8 cellular contexts compared by ENCODE assay signal in the genomic region with DNA sequence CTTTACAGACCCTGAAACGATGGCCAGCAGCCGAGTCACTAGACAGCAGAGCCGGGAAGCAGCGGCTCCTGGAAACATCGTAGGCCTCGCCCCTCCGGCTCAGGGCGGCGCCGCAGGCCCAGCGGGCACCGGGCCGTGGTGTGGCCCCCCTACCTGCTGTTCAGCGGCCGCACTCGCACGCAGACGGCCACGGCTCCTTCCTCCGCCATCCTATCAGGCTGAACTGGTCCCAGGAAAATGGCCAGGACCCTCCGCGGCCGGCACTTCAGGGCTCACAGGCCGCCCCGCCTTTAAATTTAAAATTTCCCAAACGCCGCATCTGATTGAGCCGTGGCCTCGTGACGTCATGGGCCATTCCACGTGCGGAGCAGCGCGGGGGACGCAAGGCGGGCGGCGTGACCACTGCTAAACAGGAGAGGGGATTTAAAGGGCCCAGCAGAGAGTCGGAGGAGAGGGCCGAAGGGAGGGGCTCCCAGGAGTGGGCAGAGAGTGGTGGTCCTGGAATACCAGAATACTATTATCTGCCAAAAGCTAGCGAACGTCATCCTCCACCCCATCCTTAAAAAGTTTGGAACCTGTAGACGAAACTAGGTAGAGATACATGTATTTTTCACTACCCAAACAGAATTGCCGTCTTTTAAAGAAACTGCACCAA. TPM values are rescaled to one million over a fixed set of nuclear protein-coding genes. Genes with fewer than 3 reads are reported as not detected.
DNase-seq lines count a peak whose midpoint lies in the region; ATAC-seq and TF ChIP-seq lines count a peak whose summit lies in the region.

A gene with protein sequence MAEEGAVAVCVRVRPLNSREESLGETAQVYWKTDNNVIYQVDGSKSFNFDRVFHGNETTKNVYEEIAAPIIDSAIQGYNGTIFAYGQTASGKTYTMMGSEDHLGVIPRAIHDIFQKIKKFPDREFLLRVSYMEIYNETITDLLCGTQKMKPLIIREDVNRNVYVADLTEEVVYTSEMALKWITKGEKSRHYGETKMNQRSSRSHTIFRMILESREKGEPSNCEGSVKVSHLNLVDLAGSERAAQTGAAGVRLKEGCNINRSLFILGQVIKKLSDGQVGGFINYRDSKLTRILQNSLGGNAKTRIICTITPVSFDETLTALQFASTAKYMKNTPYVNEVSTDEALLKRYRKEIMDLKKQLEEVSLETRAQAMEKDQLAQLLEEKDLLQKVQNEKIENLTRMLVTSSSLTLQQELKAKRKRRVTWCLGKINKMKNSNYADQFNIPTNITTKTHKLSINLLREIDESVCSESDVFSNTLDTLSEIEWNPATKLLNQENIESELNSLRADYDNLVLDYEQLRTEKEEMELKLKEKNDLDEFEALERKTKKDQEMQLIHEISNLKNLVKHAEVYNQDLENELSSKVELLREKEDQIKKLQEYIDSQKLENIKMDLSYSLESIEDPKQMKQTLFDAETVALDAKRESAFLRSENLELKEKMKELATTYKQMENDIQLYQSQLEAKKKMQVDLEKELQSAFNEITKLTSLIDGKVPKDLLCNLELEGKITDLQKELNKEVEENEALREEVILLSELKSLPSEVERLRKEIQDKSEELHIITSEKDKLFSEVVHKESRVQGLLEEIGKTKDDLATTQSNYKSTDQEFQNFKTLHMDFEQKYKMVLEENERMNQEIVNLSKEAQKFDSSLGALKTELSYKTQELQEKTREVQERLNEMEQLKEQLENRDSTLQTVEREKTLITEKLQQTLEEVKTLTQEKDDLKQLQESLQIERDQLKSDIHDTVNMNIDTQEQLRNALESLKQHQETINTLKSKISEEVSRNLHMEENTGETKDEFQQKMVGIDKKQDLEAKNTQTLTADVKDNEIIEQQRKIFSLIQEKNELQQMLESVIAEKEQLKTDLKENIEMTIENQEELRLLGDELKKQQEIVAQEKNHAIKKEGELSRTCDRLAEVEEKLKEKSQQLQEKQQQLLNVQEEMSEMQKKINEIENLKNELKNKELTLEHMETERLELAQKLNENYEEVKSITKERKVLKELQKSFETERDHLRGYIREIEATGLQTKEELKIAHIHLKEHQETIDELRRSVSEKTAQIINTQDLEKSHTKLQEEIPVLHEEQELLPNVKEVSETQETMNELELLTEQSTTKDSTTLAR (N-terminal part only) (minus strand): TSS at position 233 of the 655 bp plus-strand sequence. CDS start 24 bp downstream, at position 209.

- H3K23ac ChIP-seq in IMR-90 (ENCODE audit: low read depth, low read length) = peak within 1 kb of the TSS; percentile 85

- peak within 1 kb of the TSS; percentile 78 for H3K4ac ChIP-seq in IMR-90 (ENCODE audit: low read depth, low read length)

- peak within 1 kb of the TSS; percentile 95 for H2BK120ac ChIP-seq in IMR-90 (ENCODE audit: low read depth, low read length)

- peaks cover 16% of the 10 kb centered on the region in 2 experiments for H3K79me1 ChIP-seq in IMR-90 (ENCODE audit: low read depth in 1 of 2, low read length in 2 of 2)

- no peaks in the 10 kb centered on the region for H3F3A ChIP-seq in PC-9 (ENCODE audit: insufficient read depth, low read depth)

- no peak within 1 kb of the TSS for H2AK5ac ChIP-seq in IMR-90 (ENCODE audit: low read depth, low read length)

- peak within 1 kb of the TSS; percentile 86 for H2AK9ac ChIP-seq in IMR-90 (replicated peaks; ENCODE audit: low read depth, low read length, poor library complexity)

- CTCF ChIA-PET in IMR-90 (lab: Yijun Ruan, JAX) = no interaction called here
- CTCF ChIA-PET in PC-9 (lab: Charles Lee) = no interaction called here

- peak within 1 kb of the TSS; percentile 88; the same call in 1 of the 2 replicates for H3K56ac ChIP-seq in IMR-90 (ENCODE audit: extremely low read depth, insufficient read depth, low read length)

- H3K9me2 ChIP-seq in PC-9 (ENCODE audit: insufficient read depth) = no peaks in the 10 kb centered on the region

- H3K4me2 ChIP-seq in IMR-90 (ENCODE audit: low read depth, low read length) (peak within 1 kb of the TSS; percentile 96), PC-9 (peak within 1 kb of the TSS; percentile 86)

- BruUV-seq in IMR-90 (replicated peaks; lab: Mats Ljungman, UMichigan) (no TSS peak), PC-9 (replicated peaks; lab: Mats Ljungman, UMichigan) (no TSS peak)

- no peak for TF ChIP-seq POLR2A in IMR-90 (IDR thresholded peaks at IDR 0.05; ENCODE audit: low read depth, low read length)
- TF ChIP-seq POLR2A in esophagus squamous epithelium (IDR thresholded peaks at IDR 0.05) = no peak

- dilution Hi-C loops in IMR-90 (cut with HindIII; ENCODE audit: low sequenced_read_pairs, unreplicated experiment) = no loop called here

- intact Hi-C loops in IMR-90 (cut with micrococcal nuclease) = no loop called here
- intact Hi-C loops in PC-9 (cut with micrococcal nuclease; ENCODE audit: unreplicated experiment) = no loop called here
- intact Hi-C loops in esophagus squamous epithelium (cut with DNase I) = no loop called here

- H3K27ac ChIP-seq in IMR-90 (ENCODE audit: insufficient read depth, low read length) = peak within 1 kb of the TSS; percentile 87
- H3K27ac ChIP-seq in PC-9 = peak within 1 kb of the TSS; percentile 47
- peak within 1 kb of the TSS; percentile 75 to 93 (median 86) for H3K27ac ChIP-seq in esophagus squamous epithelium

- H2AFZ ChIP-seq in IMR-90 (replicated peaks; ENCODE audit: low read length, poor library complexity) (peak within 1 kb of the TSS; percentile 99), PC-9 (peak within 1 kb of the TSS; percentile 93)

- peak within 1 kb of the TSS; percentile 66 for H4K5ac ChIP-seq in IMR-90 (ENCODE audit: low read depth, low read length)

- ATAC-seq in GM21529 (IDR thresholded peaks at IDR 0.05; ENCODE audit: unreplicated experiment) (peak; percentile 94), IMR-90 (ENCODE audit: low read depth) (peak; percentile 93)

- H3K18ac ChIP-seq in IMR-90 (ENCODE audit: low read depth, low read length) = peak within 1 kb of the TSS; percentile 81

- H3K9me3 ChIP-seq in IMR-90 (ENCODE audit: control insufficient read depth, insufficient read depth, low read length) = no peaks in the 10 kb centered on the region
- no peaks in the 10 kb centered on the region for H3K9me3 ChIP-seq in PC-9 (ENCODE audit: insufficient read depth, low read depth)
- no peaks in the 10 kb centered on the region for H3K9me3 ChIP-seq in esophagus squamous epithelium

- H2BK20ac ChIP-seq in IMR-90 (ENCODE audit: low read depth, low read length) = peak within 1 kb of the TSS; percentile 73

- H4K91ac ChIP-seq in IMR-90 (ENCODE audit: insufficient read depth, low read depth, low read length) = peak within 1 kb of the TSS; percentile 88

- no peaks in the 10 kb centered on the region for H3K27me3 ChIP-seq in IMR-90 (ENCODE audit: control insufficient read depth, insufficient read depth, low read length)
- no peaks in the 10 kb centered on the region for H3K27me3 ChIP-seq in PC-9 (ENCODE audit: insufficient read depth, low read depth)
- H3K27me3 ChIP-seq in esophagus squamous epithelium = peaks cover 0 to 6% (median 0%) of the 10 kb centered on the region in 4 donors

- peak within 1 kb of the TSS; percentile 30 to 96 for H4K8ac ChIP-seq in IMR-90 (ENCODE audit: low read depth in 2 of 2, low read length in 2 of 2)

- H4K20me1 ChIP-seq in IMR-90 (ENCODE audit: insufficient read depth, low read length) = no peaks in the 10 kb centered on the region
- no peaks in the 10 kb centered on the region for H4K20me1 ChIP-seq in PC-9 (ENCODE audit: insufficient read depth)

- DNase-seq in DMS153 treated with DMSO at 0.1 percent for 48 hours (lab: John Stamatoyannopoulos, UW; ENCODE audit: unreplicated experiment) (peak; percentile 68), IMR-90 (peak; percentile 82), PC-9 (peak; percentile 54 to 78), activated T-cell treated with anti-CD3 and anti-CD28 coated beads for 48 hours (ENCODE audit: low read depth) (peak; percentile 83), esophagus squamous epithelium (lab: John Stamatoyannopoulos, UW) (peak; percentile 27), myocyte (ENCODE audit: low read depth) (peak; percentile 94)
- peak; percentile 65 to 73 for DNase-seq in stimulated activated CD8-positive, alpha-beta memory T cell treated with anti-CD3 and anti-CD28 coated beads, Interleukin-7, amount 100 ng/mL, for 4 hours (ENCODE audit: low read depth in 2 of 2)

- TF ChIP-seq RAD21 in IMR-90 (IDR thresholded peaks at IDR 0.05; ENCODE audit: low read length) = no peak

- peak within 1 kb of the TSS; percentile 75 for H2BK5ac ChIP-seq in IMR-90 (ENCODE audit: low read depth, low read length, poor library complexity, severe bottlenecking)

- peak within 1 kb of the TSS; percentile 78 for H3K9ac ChIP-seq in IMR-90 (ENCODE audit: low read depth, low read length)

- no peaks in the 10 kb centered on the region for H3K9me1 ChIP-seq in IMR-90 (ENCODE audit: insufficient read depth, low read length)

- 2% methylated on average over 10 of the region's 44 CpGs; no CpG with 5 or more reads in 1 of the 2 experiments for WGBS in IMR-90 (ENCODE audit: extremely low coverage in 2 of 2, insufficient read length in 1 of 2), 2 experiments
- WGBS in esophagus squamous epithelium, 2 donors = 0% methylated on average over 9 to 10 of the region's 44 CpGs

- peaks cover 16% of the 10 kb centered on the region for H3K79me2 ChIP-seq in PC-9 (ENCODE audit: low read depth)

- TF ChIP-seq CTCF in IMR-90 (conservative IDR thresholded peaks at IDR 0.05; ENCODE audit: low read depth, low read length) = no peak
- TF ChIP-seq CTCF in PC-9 (conservative IDR thresholded peaks at IDR 0.05) = no peak
- TF ChIP-seq CTCF in esophagus squamous epithelium (IDR thresholded peaks at IDR 0.05) = peak in 1 of 6 experiments; percentile 6

- POLR2A ChIA-PET in IMR-90 (lab: Charles Lee; ENCODE audit: unreplicated experiment) (no interaction called here), PC-9 (lab: Charles Lee; ENCODE audit: unreplicated experiment) (no interaction called here)

- H3K4me1 ChIP-seq in IMR-90 (ENCODE audit: control insufficient read depth, insufficient read depth, low read length) (no peaks in the 10 kb centered on the region), PC-9 (replicated peaks; ENCODE audit: insufficient read depth) (0 out of 2 replicates have a peak, but pooled peaks cover 8% of the 10 kb centered on the region), esophagus squamous epithelium (peaks cover 0 to 19% (median 6%) of the 10 kb centered on the region in 3 donors)

- peak within 1 kb of the TSS; percentile 8; the same call in 1 of the 3 replicates for H2BK15ac ChIP-seq in IMR-90 (ENCODE audit: low read depth, low read length)

- H3K14ac ChIP-seq in IMR-90 (replicated peaks; ENCODE audit: low read depth, low read length) = peak within 1 kb of the TSS; percentile 82

- H3K36me3 ChIP-seq in IMR-90 (ENCODE audit: control insufficient read depth, insufficient read depth, low read length) (no peaks in the 10 kb centered on the region), PC-9 (ENCODE audit: low read depth) (no peaks in the 10 kb centered on the region), esophagus squamous epithelium (no peaks in the 10 kb centered on the region)

- H3K4me3 ChIP-seq in IMR-90 (ENCODE audit: insufficient read depth, low read depth, low read length) = peak within 1 kb of the TSS; percentile 82
- H3K4me3 ChIP-seq in PC-9 = peak within 1 kb of the TSS; percentile 75
- peak within 1 kb of the TSS; percentile 72 to 86 (median 80) for H3K4me3 ChIP-seq in esophagus squamous epithelium

- in situ Hi-C loops in IMR-90 (cut with MboI; ENCODE audit: low sequenced_read_pairs) = no loop called here

RNA-seq across cellular contexts. Expression of the gene that starts here (rescaled TPM):
- total RNA-seq in IMR-90 (2012; rRNA removed) (14.5 and 34.2 TPM in 2 replicates), PC-9 (2021) (17.7 and 28.7 TPM in 2 replicates), esophagus squamous epithelium (10 to 100 TPM in 2 of 4 donors, 1 to 10 TPM in 2; 3.0 to 14.3 (median 7.7) TPM), myocyte (1.5 and 2.9 TPM in 2 replicates)
- polyA plus RNA-seq in IMR-90 (2012; rRNA removed) = 3.2 and 3.7 TPM in 2 replicates
- 0.14 and 0.22 TPM in 2 replicates for polyA plus RNA-seq in IMR-90 (2012; cell fraction: cytosol; rRNA removed)
- polyA plus RNA-seq in IMR-90 (2012; cell fraction: nucleus; rRNA removed; ENCODE audit: low replicate concordance) = 0.59 and 1.6 TPM in 2 replicates
- polyA plus RNA-seq in myocyte (2012) = 0.13 TPM

Comparison
In these comparisons a context has a peak if more than half of its experiments do, and no peak if none do; other contexts are left out.
1. Peak in every context shown above with its lines: DNase-seq, ATAC-seq, H3K4me3 ChIP-seq and H3K27ac ChIP-seq.
2. DNase-seq: peak in every context shown above with its lines; median percentile 94 in myocyte; 83 in activated T-cell treated with anti-CD3 and anti-CD28 coated beads for 48 hours; 82 in IMR-90; 69 in stimulated activated CD8-positive, alpha-beta memory T cell treated with anti-CD3 and anti-CD28 coated beads, Interleukin-7, amount 100 ng/mL, for 4 hours; 68 in DMS153 treated with DMSO at 0.1 percent for 48 hours; 66 in PC-9; 27 in esophagus squamous epithelium.